25 cellular contexts compared by ENCODE assay signal in genomic region chr1:117985973-117986372, GRCh38. TPM values are rescaled to one million over a fixed set of nuclear protein-coding genes. Genes with fewer than 3 reads are reported as not detected.
DNase-seq lines count a peak whose midpoint lies in the region; ATAC-seq, FAIRE-seq and TF ChIP-seq lines count a peak whose summit lies in the region.
"Had no signal": no experiment of that assay in that cellular context is flagged by ENCODE, and none has a peak within 500 bp of the region (broad histone marks: within the 10 kb centered on the region; RNA-seq: fewer than 3 reads in every experiment).

No MANE protein-coding gene starts in this region.

- no peaks in the 10 kb centered on the region for H3K9me3 ChIP-seq in OCI-LY3 (ENCODE audit: insufficient read depth, low read length)
- H3K9me3 ChIP-seq in kidney (ENCODE audit: control insufficient read depth in 1 of 2, low read length in 2 of 2) = no peaks in the 10 kb centered on the region
- no peaks in the 10 kb centered on the region for H3K9me3 ChIP-seq in GM23248 (ENCODE audit: low read depth)
- H3K9me3 ChIP-seq: mucosa of descending colon, psoas muscle, SK-N-SH, upper lobe of left lung had no signal

- WGBS in GM23248 (ENCODE audit: low coverage in 1 of 2, low lambda C conversion rate in 2 of 2, missing lambda C conversion rate in 2 of 2), 2 experiments = 46 to 55% methylated on average over 3 of the region's 3 CpGs

- H3K9ac ChIP-seq in OCI-LY3 (ENCODE audit: low read length) = no peak overlapping the region
- no peak overlapping the region for H3K9ac ChIP-seq in kidney (ENCODE audit: low read length in 2 of 2)
- no peak overlapping the region for H3K9ac ChIP-seq in GM23248
- H3K9ac ChIP-seq: neural progenitor cell, SK-N-SH had no signal

- H4K20me1 ChIP-seq in OCI-LY3 (ENCODE audit: insufficient read depth, low read length) = no peaks in the 10 kb centered on the region
- no peaks in the 10 kb centered on the region for H4K20me1 ChIP-seq in GM23248 (ENCODE audit: insufficient read depth)

- no peaks in the 10 kb centered on the region for H3F3A ChIP-seq in GM23248 (ENCODE audit: insufficient read depth)

- TF ChIP-seq CTCF in OCI-LY3 (IDR thresholded peaks at IDR 0.05; ENCODE audit: low read depth, low read length) (no peak), kidney (IDR thresholded peaks at IDR 0.05; ENCODE audit: borderline replicate concordance, extremely low read depth, insufficient read depth) (no peak)

- H3K36me3 ChIP-seq in OCI-LY3 (replicated peaks; ENCODE audit: low read depth, low read length) (no peaks in the 10 kb centered on the region), kidney (ENCODE audit: control insufficient read depth in 1 of 2, insufficient read depth in 2 of 2, low read length in 2 of 2) (no peaks in the 10 kb centered on the region), GM23248 (ENCODE audit: low read depth) (no peaks in the 10 kb centered on the region)
- H3K36me3 ChIP-seq: neural progenitor cell, upper lobe of left lung had no signal

- H3K27me3 ChIP-seq in OCI-LY3 (ENCODE audit: low read depth, low read length) (peaks cover 3% of the 10 kb centered on the region; the same call in 1 of the 2 replicates), GM23248 (replicated peaks; ENCODE audit: insufficient read depth) (peaks cover 9% of the 10 kb centered on the region)
- H3K27me3 ChIP-seq: neural progenitor cell, upper lobe of left lung had no signal

- FAIRE-seq in kidney (lab: Jason Lieb, UNC) = no peak
- FAIRE-seq: GM12892 had no signal

- H3K4me1 ChIP-seq in OCI-LY3 (ENCODE audit: low read length) (peaks cover 7% of the 10 kb centered on the region), kidney (ENCODE audit: control insufficient read depth in 1 of 2, insufficient read depth in 1 of 2, low read depth in 1 of 2, low read length in 2 of 2) (no peaks in the 10 kb centered on the region), GM23248 (ENCODE audit: insufficient read depth) (no peaks in the 10 kb centered on the region)
- H3K4me1 ChIP-seq: neural progenitor cell, psoas muscle, upper lobe of left lung had no signal

- H2AFZ ChIP-seq in OCI-LY3 (ENCODE audit: low read depth, low read length) = no peak overlapping the region
- no peak overlapping the region for H2AFZ ChIP-seq in GM23248
- H2AFZ ChIP-seq: neural progenitor cell had no signal

- intact Hi-C loops in kidney (cut with DNase I) = no loop called here

- H3K79me2 ChIP-seq in OCI-LY3 (ENCODE audit: low read length) = no peaks in the 10 kb centered on the region
- no peaks in the 10 kb centered on the region for H3K79me2 ChIP-seq in GM23248 (ENCODE audit: insufficient read depth)

- in situ Hi-C loops in GM23248 (cut with MboI) = no loop called here

- no peak for DNase-seq in effector CD4-positive, alpha-beta T cell
- no peak for DNase-seq in kidney
- no peak for DNase-seq in GM23248
- DNase-seq: activated naive CD4-positive, alpha-beta T cell treated with anti-CD3 and anti-CD28 coated beads, Interleukin-2, amount 10 ng/mL, durations not matched to agents 7 days and 5 days; activated T-cell treated with anti-CD3 and anti-CD28 coated beads, Interleukin-2, amount 50 U/mL, for 48 hours; aorta; CD4-positive, alpha-beta memory T cell; DMS153; effector memory CD8-positive, alpha-beta T cell; GDM1; H7; mucosa of descending colon; NCI-H1694 treated with DMSO at 0.1 percent for 48 hours; psoas muscle; SK-N-SH; upper lobe of left lung had no signal

- H3K4me3 ChIP-seq in OCI-LY3 (ENCODE audit: low read length) = no peak overlapping the region
- H3K4me3 ChIP-seq in kidney (ENCODE audit: low read length in 2 of 2) = no peak overlapping the region
- H3K4me3 ChIP-seq in GM23248 = no peak overlapping the region
- H3K4me3 ChIP-seq: mucosa of descending colon, neural progenitor cell, psoas muscle, skin epidermis, upper lobe of left lung had no signal

- H3K4me2 ChIP-seq in OCI-LY3 (ENCODE audit: low read length) (peak overlapping the region; percentile 20), GM23248 (ENCODE audit: unreplicated experiment) (no peak overlapping the region)
- H3K4me2 ChIP-seq: neural progenitor cell, SK-N-SH had no signal

- no peaks in the 10 kb centered on the region for H3K9me2 ChIP-seq in GM23248 (ENCODE audit: insufficient read depth)
- H3K9me2 ChIP-seq: SK-N-SH had no signal

- ATAC-seq in GM18519 (IDR thresholded peaks at IDR 0.05; ENCODE audit: low FRiP score, unreplicated experiment) (peak; percentile 82), GM21390 (IDR thresholded peaks at IDR 0.05; ENCODE audit: unreplicated experiment) (peak; percentile 74), HG02885 (IDR thresholded peaks at IDR 0.05; ENCODE audit: poor library complexity, unreplicated experiment) (peak; percentile 88), GM21737 (IDR thresholded peaks at IDR 0.05; ENCODE audit: unreplicated experiment) (no peak)
- ATAC-seq: effector memory CD8-positive, alpha-beta T cell; mucosa of descending colon; psoas muscle had no signal

- H3K27ac ChIP-seq in OCI-LY3 (ENCODE audit: low read length) = no peak overlapping the region
- H3K27ac ChIP-seq in kidney (ENCODE audit: low read depth in 2 of 2, low read length in 2 of 2) = no peak overlapping the region
- no peak overlapping the region for H3K27ac ChIP-seq in GM23248
- H3K27ac ChIP-seq: HL-60, neural progenitor cell, psoas muscle, skin epidermis, upper lobe of left lung had no signal

RNA-seq across cellular contexts. Expression of gene WDR3, which starts 56.4 kb away (rescaled TPM):
- total RNA-seq in kidney = 20.9 TPM
- 3.6 TPM for polyA plus RNA-seq in kidney (ENCODE audit: insufficient read depth, low read depth, low replicate concordance)
- total RNA-seq in GM23248 (2014; rRNA removed; shearing (Covaris generic)) = 20.5 and 32.2 TPM in 2 replicates
- polyA plus RNA-seq in GM23248 (2016; fragmentation: Nextera tagmentation; extraction: Ambion mirVana) = 28.7 and 31.4 TPM in 2 replicates

RNA-seq across cellular contexts. Expression of gene GDAP2, which starts 56.6 kb away (rescaled TPM):
- total RNA-seq in kidney = 31.8 TPM
- 11.3 TPM for polyA plus RNA-seq in kidney (ENCODE audit: insufficient read depth, low read depth, low replicate concordance)
- 17.9 and 22.6 TPM in 2 replicates for total RNA-seq in GM23248 (2014; rRNA removed; shearing (Covaris generic))
- 19.1 and 19.6 TPM in 2 replicates for polyA plus RNA-seq in GM23248 (2016; fragmentation: Nextera tagmentation; extraction: Ambion mirVana)
